Comparison of ENCODE assay signal across 1 cellular context in the genomic region with DNA sequence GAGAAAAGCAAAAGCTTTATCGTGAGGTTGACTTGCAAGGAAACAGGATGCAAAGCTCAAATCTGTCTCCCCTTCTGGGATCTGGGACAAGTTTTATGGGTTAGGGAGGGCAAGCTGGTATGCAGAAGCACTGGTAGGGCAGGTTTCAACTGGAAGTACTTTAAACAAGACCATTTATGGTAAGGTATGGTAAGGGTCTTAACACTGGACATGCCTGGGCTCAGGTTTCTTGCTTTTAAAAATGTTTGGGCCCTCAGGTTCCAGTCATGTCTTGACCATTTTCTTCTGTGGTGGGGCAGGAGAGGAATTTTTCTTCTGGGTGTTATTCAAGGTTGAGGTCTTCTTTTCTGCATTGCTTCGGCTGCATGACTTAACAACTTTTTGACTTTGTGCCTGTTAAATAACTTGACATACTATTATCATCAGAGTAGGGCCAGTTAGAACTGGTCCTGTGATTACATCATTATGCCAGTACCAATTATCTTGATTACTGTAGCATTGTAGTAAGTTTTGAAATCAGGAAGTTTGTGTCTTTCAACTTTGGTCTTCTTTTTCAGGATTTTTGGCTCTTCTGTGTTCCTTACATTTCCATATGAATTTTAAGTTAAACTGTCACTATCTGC.
TF ChIP-seq lines count a peak whose summit lies in the region.

No MANE protein-coding gene starts in this region.

TF ChIP-seq in GM23338, 12 proteins besides CTCF, POLR2A, EP300 and RAD21 (continued from another document):
- TF ChIP-seq REST (IDR thresholded peaks at IDR 0.05; ENCODE audit: unreplicated experiment) (no peak), ZNF331 (CRISPR knock-in tag; IDR thresholded peaks at IDR 0.05; ENCODE audit: low read depth) (no peak), ZNF114 (CRISPR knock-in tag; IDR thresholded peaks at IDR 0.05) (no peak), NANOG (IDR thresholded peaks at IDR 0.05; ENCODE audit: borderline replicate concordance) (no peak), EZH2phosphoT487 (IDR thresholded peaks at IDR 0.05; ENCODE audit: unreplicated experiment) (no peak), JUNB (IDR thresholded peaks at IDR 0.05; ENCODE audit: unreplicated experiment) (no peak), CREB1 (CRISPR knock-in tag; IDR thresholded peaks at IDR 0.05; ENCODE audit: low read depth) (no peak)
- TF ChIP-seq, protein P1, sequence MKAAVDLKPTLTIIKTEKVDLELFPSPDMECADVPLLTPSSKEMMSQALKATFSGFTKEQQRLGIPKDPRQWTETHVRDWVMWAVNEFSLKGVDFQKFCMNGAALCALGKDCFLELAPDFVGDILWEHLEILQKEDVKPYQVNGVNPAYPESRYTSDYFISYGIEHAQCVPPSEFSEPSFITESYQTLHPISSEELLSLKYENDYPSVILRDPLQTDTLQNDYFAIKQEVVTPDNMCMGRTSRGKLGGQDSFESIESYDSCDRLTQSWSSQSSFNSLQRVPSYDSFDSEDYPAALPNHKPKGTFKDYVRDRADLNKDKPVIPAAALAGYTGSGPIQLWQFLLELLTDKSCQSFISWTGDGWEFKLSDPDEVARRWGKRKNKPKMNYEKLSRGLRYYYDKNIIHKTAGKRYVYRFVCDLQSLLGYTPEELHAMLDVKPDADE (IDR thresholded peaks at IDR 0.05): no peak
